ENCODE assay signal across 28 cellular contexts in the genomic region with DNA sequence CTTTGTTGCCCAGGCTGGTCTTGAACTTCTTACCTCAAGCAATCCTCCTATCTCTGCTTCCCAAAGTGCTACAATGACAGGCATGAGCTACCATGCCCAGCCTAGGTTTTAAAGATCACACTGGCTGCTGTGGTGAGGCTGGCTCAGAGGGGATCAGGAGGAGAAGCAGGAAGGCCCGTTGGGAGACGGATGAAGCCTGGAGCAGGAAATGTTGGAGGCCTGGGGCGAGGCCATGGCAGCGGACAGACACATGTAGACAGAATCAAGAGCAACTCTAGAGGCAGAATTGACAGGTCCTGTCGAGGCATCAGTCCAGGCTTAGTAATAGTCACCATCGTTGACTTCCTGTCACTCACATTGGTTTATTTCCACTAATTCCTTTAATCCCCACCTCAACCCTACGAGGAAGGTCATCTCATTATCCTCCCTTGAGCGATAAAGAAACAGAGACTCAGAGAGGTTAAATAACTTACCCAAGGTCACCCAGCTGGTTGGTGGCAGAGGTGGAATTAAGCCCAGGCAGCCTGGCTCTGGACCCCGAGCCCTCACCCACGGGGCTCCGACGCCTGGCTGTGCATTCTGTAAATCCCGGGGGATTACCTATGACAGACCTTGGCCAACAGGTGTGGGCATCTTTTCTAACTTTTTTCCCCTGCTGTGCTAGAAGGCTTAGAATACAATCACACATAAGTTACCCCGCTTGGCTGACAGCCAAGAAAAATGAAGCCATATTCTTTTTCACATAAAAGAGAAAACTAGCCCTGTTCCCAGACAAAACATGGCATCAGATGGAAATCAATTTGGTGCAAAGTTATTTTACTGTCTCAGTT.
DNase-seq lines count a peak whose midpoint lies in the region; ATAC-seq and TF ChIP-seq lines count a peak whose summit lies in the region.
"Had no signal": no experiment of that assay in that cellular context is flagged by ENCODE, and none has a peak within 500 bp of the region (broad histone marks: within the 10 kb centered on the region; RNA-seq: fewer than 3 reads in every experiment).

No MANE protein-coding gene starts in this region.

- no peaks in the 10 kb centered on the region for H3K79me2 ChIP-seq in SK-N-SH (ENCODE audit: insufficient read depth)

- no peak overlapping the region for H3K9ac ChIP-seq in SK-N-SH

- H3K4me3 ChIP-seq in SJCRH30 (no peak overlapping the region), spleen (no peak overlapping the region), SK-N-SH (ENCODE audit: low read depth in 2 of 2, low read length in 1 of 2) (no peak overlapping the region), gastrocnemius medialis (no peak overlapping the region)
- H3K4me3 ChIP-seq: A549, body of pancreas, Peyer's patch, vagina had no signal

- POLR2A ChIA-PET in SK-N-SH (lab: Yijun Ruan, JAX), result no interaction called here

- H3K9me2 ChIP-seq in SK-N-SH, result no peaks in the 10 kb centered on the region

- CTCF ChIA-PET in SK-N-SH (lab: Yijun Ruan, JAX), result interaction anchor here (0.7 kb wide), 1 partner anchor 10 kb away, joined by 3 read pairs; no protein-coding TSS in a partner anchor

- H3K27me3 ChIP-seq in SJCRH30 (no peaks in the 10 kb centered on the region), spleen (replicated peaks in 1 of 7) (peaks cover 0 to 24% (median 0%) of the 10 kb centered on the region in 7 donors), SK-N-SH (ENCODE audit: insufficient read depth) (no peaks in the 10 kb centered on the region), gastrocnemius medialis (no peaks in the 10 kb centered on the region)
- H3K27me3 ChIP-seq: body of pancreas, Peyer's patch, vagina had no signal

- peaks cover 24% of the 10 kb centered on the region for H3K4me1 ChIP-seq in SJCRH30
- no peaks in the 10 kb centered on the region for H3K4me1 ChIP-seq in spleen
- peaks cover 0 to 3% of the 10 kb centered on the region in 2 experiments; a peak in 1 of 4 replicates for H3K4me1 ChIP-seq in SK-N-SH (ENCODE audit: control insufficient read depth in 1 of 2, insufficient read depth in 2 of 2, low read depth in 1 of 2, low read length in 1 of 2)
- no peaks in the 10 kb centered on the region for H3K4me1 ChIP-seq in gastrocnemius medialis
- H3K4me1 ChIP-seq: body of pancreas, Peyer's patch, vagina had no signal

- H4K20me1 ChIP-seq in SK-N-SH (ENCODE audit: insufficient read depth), result no peaks in the 10 kb centered on the region

- TF ChIP-seq POLR2A in spleen (IDR thresholded peaks at IDR 0.05), result no peak
- TF ChIP-seq POLR2A in gastrocnemius medialis (IDR thresholded peaks at IDR 0.05), result no peak

- TF ChIP-seq CTCF in spleen (IDR thresholded peaks at IDR 0.05 in 8 of 11, conservative IDR thresholded peaks at IDR 0.05 in 3 of 11) (no peak), SK-N-SH (IDR thresholded peaks at IDR 0.05) (no peak), gastrocnemius medialis (IDR thresholded peaks at IDR 0.05 in 4 of 5, conservative IDR thresholded peaks at IDR 0.05 in 1 of 5) (no peak)

- H3K4me2 ChIP-seq in SK-N-SH, result no peak overlapping the region

- in situ Hi-C loops in gastrocnemius medialis (cut with MboI; ENCODE audit: low sequenced_read_pairs in 4 of 4), result loop anchor here in 1 of 4 donors (25.0 kb wide), 1 partner anchor 246 kb away; no protein-coding TSS in a partner anchor

- H3K27ac ChIP-seq in SJCRH30 (peak overlapping the region; percentile 39), spleen (no peak overlapping the region), SK-N-SH (ENCODE audit: low read depth in 2 of 2, low read length in 1 of 2) (no peak overlapping the region), gastrocnemius medialis (no peak overlapping the region)
- H3K27ac ChIP-seq: A549, body of pancreas, Peyer's patch, vagina had no signal

- H2AFZ ChIP-seq in SK-N-SH (ENCODE audit: low read depth), result no peak overlapping the region

- DNase-seq in NCI-H748 (lab: John Stamatoyannopoulos, UW; ENCODE audit: unreplicated experiment) (peak; percentile 26), NCI-H748 treated with DMSO at 0.1 percent for 48 hours (lab: John Stamatoyannopoulos, UW) (no peak), NCI-H1105 treated with DMSO at 0.1 percent for 48 hours (lab: John Stamatoyannopoulos, UW) (peak; percentile 54), SJCRH30 (peak; percentile 97 to 99), spleen (peak; percentile 29), SK-N-SH (no peak), gastrocnemius medialis (no peak)
- no peak for DNase-seq in activated T-cell treated with anti-CD3 and anti-CD28 coated beads, Interleukin-2, amount 50 U/mL, for 1 hour
- DNase-seq: activated CD4-positive, alpha-beta T cell treated with anti-CD3 and anti-CD28 coated beads for 36 hours; activated CD8-positive, alpha-beta T cell treated with anti-CD3 and anti-CD28 coated beads, Interleukin-2, amount 10 ng/mL, durations not matched to agents 7 days and 5 days; activated naive CD4-positive, alpha-beta T cell treated with anti-CD3 and anti-CD28 coated beads, Interleukin-2, amount 50 U/mL, for 16 hours; AML-193; body of pancreas; CD4-positive, alpha-beta memory T cell; endodermal cell; foreskin melanocyte; HCEC 1CT; kidney; NCI-H1092; NCI-H524 treated with DMSO at 0.1 percent for 48 hours; Peyer's patch; posterior cingulate gyrus; right cardiac atrium; stimulated activated CD4-positive, alpha-beta T cell treated with anti-CD3 and anti-CD28 coated beads, Interleukin-12 subunit alpha, Interleukin-12 subunit beta, amount 100 ng/mL, for 4 hours; stimulated activated CD4-positive, alpha-beta T cell treated with anti-CD3 and anti-CD28 coated beads, Interleukin-2, amount 100 ng/mL, for 48 hours; stimulated activated naive CD8-positive, alpha-beta T cell treated with anti-CD3 and anti-CD28 coated beads, Interleukin-15, amount 100 ng/mL, for 72 hours had no signal

- no peak for TF ChIP-seq RAD21 in SK-N-SH (IDR thresholded peaks at IDR 0.05; ENCODE audit: low read length)

- peaks cover 25% of the 10 kb centered on the region for H3K36me3 ChIP-seq in SJCRH30
- no peaks in the 10 kb centered on the region for H3K36me3 ChIP-seq in spleen
- no peaks in the 10 kb centered on the region for H3K36me3 ChIP-seq in SK-N-SH (replicated peaks in 1 of 2; ENCODE audit: control insufficient read depth in 1 of 2, insufficient read depth in 2 of 2, low read length in 1 of 2)
- H3K36me3 ChIP-seq in gastrocnemius medialis, result no peaks in the 10 kb centered on the region
- H3K36me3 ChIP-seq: Peyer's patch, vagina had no signal

- no peaks in the 10 kb centered on the region for H3F3A ChIP-seq in SK-N-SH (replicated peaks; ENCODE audit: insufficient read depth)

- intact Hi-C loops in spleen (cut with DNase I; ENCODE audit: low total_unique reads) (no loop called here), gastrocnemius medialis (cut with DNase I; ENCODE audit: low total_unique reads) (no loop called here)

- no peak for TF ChIP-seq EP300 in SK-N-SH (IDR thresholded peaks at IDR 0.05; ENCODE audit: borderline replicate concordance in 1 of 2, low read depth in 1 of 2, low read length in 1 of 2)

- peaks cover 3% of the 10 kb centered on the region; the same call in 1 of the 2 replicates for H3K9me3 ChIP-seq in SJCRH30 (replicated peaks)
- H3K9me3 ChIP-seq in spleen, result peaks cover 0 to 8% (median 0%) of the 10 kb centered on the region in 8 donors
- no peaks in the 10 kb centered on the region for H3K9me3 ChIP-seq in SK-N-SH
- no peaks in the 10 kb centered on the region for H3K9me3 ChIP-seq in gastrocnemius medialis
- H3K9me3 ChIP-seq: A549, body of pancreas, Peyer's patch, vagina had no signal

- WGBS in spleen, 5 donors, result 64 to 83% (median 73%) methylated on average over 14 of the region's 14 CpGs
- 54% methylated on average over 13 of the region's 14 CpGs for WGBS in SK-N-SH (ENCODE audit: low lambda C conversion rate)

- ATAC-seq in gastrocnemius medialis, result no peak
- ATAC-seq: A549; activated CD4-positive, alpha-beta T cell treated with anti-CD3 and anti-CD28 coated beads for 36 hours; activated CD8-positive, alpha-beta T cell treated with anti-CD3 and anti-CD28 coated beads, Interleukin-2, amount 10 ng/mL, durations not matched to agents 7 days and 5 days; body of pancreas; right cardiac atrium; stimulated activated naive CD8-positive, alpha-beta T cell treated with anti-CD3 and anti-CD28 coated beads, Interleukin-15, amount 100 ng/mL, for 72 hours had no signal

TF ChIP-seq in SK-N-SH, 30 proteins besides CTCF, POLR2A, EP300 and RAD21 (continues in another document):
- TF ChIP-seq SMC3 (IDR thresholded peaks at IDR 0.05; ENCODE audit: low read depth, low read length), result no peak
- TF ChIP-seq FOXJ3 (CRISPR knock-in tag; IDR thresholded peaks at IDR 0.05), result no peak
- TF ChIP-seq TEAD4 (IDR thresholded peaks at IDR 0.05; ENCODE audit: borderline replicate concordance, insufficient read depth), result no peak
- no peak for TF ChIP-seq POLR2AphosphoS5 (IDR thresholded peaks at IDR 0.05; ENCODE audit: low read depth, low read length)
- TF ChIP-seq, protein P1, sequence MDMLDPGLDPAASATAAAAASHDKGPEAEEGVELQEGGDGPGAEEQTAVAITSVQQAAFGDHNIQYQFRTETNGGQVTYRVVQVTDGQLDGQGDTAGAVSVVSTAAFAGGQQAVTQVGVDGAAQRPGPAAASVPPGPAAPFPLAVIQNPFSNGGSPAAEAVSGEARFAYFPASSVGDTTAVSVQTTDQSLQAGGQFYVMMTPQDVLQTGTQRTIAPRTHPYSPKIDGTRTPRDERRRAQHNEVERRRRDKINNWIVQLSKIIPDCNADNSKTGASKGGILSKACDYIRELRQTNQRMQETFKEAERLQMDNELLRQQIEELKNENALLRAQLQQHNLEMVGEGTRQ (IDR thresholded peaks at IDR 0.05; ENCODE audit: borderline replicate concordance, low read depth, low read length), result no peak
- TF ChIP-seq FOSL2 (IDR thresholded peaks at IDR 0.05; ENCODE audit: borderline replicate concordance, low read depth), result no peak
- no peak for TF ChIP-seq MXI1 (IDR thresholded peaks at IDR 0.05; ENCODE audit: low read depth, low read length)
- TF ChIP-seq SIN3A (IDR thresholded peaks at IDR 0.05; ENCODE audit: borderline replicate concordance, low read depth, low read length), result no peak
- no peak for TF ChIP-seq TCF12 (IDR thresholded peaks at IDR 0.05)
- no peak for TF ChIP-seq RCOR1 (IDR thresholded peaks at IDR 0.05; ENCODE audit: low read length)
- TF ChIP-seq YY1 (IDR thresholded peaks at IDR 0.05; ENCODE audit: low read depth), result no peak

Comparison
In these comparisons a context has a peak if more than half of its experiments do, and no peak if none do; other contexts are left out.
1. DNase-seq: peak in NCI-H748 (single experiment), NCI-H1105 treated with DMSO at 0.1 percent for 48 hours (single experiment), SJCRH30 (2 of 2) and spleen (single experiment); none in NCI-H748 treated with DMSO at 0.1 percent for 48 hours (single experiment), SK-N-SH (single experiment), activated T-cell treated with anti-CD3 and anti-CD28 coated beads, Interleukin-2, amount 50 U/mL, for 1 hour (single experiment) and gastrocnemius medialis (0 of 2).